In genomic region chr2:73285162-73285739, GRCh38 we compare ENCODE assay signal across 7 cellular contexts. TPM values are rescaled to one million over a fixed set of nuclear protein-coding genes. Genes with fewer than 3 reads are reported as not detected.
DNase-seq lines count a peak whose midpoint lies in the region; ATAC-seq, FAIRE-seq and TF ChIP-seq lines count a peak whose summit lies in the region.

No MANE protein-coding gene starts in this region.

- TF ChIP-seq CTCF in left lung (IDR thresholded peaks at IDR 0.05) = no peak
- TF ChIP-seq CTCF in brain microvascular endothelial cell (IDR thresholded peaks at IDR 0.05; ENCODE audit: low read depth, low read length, missing control alignments) = no peak

- H3K4me3 Mint-ChIP-seq in activated T-cell treated with anti-CD3 and anti-CD28 coated beads, Interleukin-2, amount 50 U/mL, for 4 hours = peak overlapping the region; percentile 65

- H3K36me3 ChIP-seq in left lung (no peaks in the 10 kb centered on the region), small intestine (ENCODE audit: control insufficient read depth in 2 of 2, insufficient read depth in 2 of 2, low read length in 2 of 2) (no peaks in the 10 kb centered on the region), brain microvascular endothelial cell (replicated peaks) (no peaks in the 10 kb centered on the region)

- intact Hi-C loops in left lung (cut with DNase I) = no loop called here

- H3K27me3 ChIP-seq in left lung (peaks cover 18 to 68% of the 10 kb centered on the region in 2 donors), small intestine (ENCODE audit: control insufficient read depth in 2 of 2, insufficient read depth in 2 of 2, low read length in 2 of 2) (peaks cover 0 to 2% of the 10 kb centered on the region in 2 donors), brain microvascular endothelial cell (replicated peaks) (peaks cover 6% of the 10 kb centered on the region)

- peak; percentile 67 for ATAC-seq in GM18511 (IDR thresholded peaks at IDR 0.05; ENCODE audit: unreplicated experiment)
- peak; percentile 54 for ATAC-seq in GM21723 (IDR thresholded peaks at IDR 0.05; ENCODE audit: unreplicated experiment)
- peak; percentile 11 to 15 for ATAC-seq in activated T-cell treated with anti-CD3 and anti-CD28 coated beads, Interleukin-2, amount 50 U/mL, for 4 hours
- ATAC-seq in left lung = peak; percentile 78

- 48 to 53% (median 52%) methylated on average over 5 of the region's 5 CpGs for WGBS in small intestine, 3 donors

- in situ Hi-C loops in KBM-7 (cut with MboI; ENCODE audit: low pct_unique_long_range_greater_than_20kb, low sequenced_read_pairs) = no loop called here
- in situ Hi-C loops in brain microvascular endothelial cell (cut with HindIII; ENCODE audit: low pct_ligation_motif_present, low sequenced_read_pairs) = no loop called here

- peaks cover 5 to 21% of the 10 kb centered on the region in 2 donors for H3K4me1 ChIP-seq in left lung
- no peaks in the 10 kb centered on the region for H3K4me1 ChIP-seq in small intestine (ENCODE audit: control insufficient read depth in 2 of 2, insufficient read depth in 1 of 2, low read depth in 1 of 2, low read length in 1 of 2)

- peaks cover 19% of the 10 kb centered on the region for H3K27me3 Mint-ChIP-seq in activated T-cell treated with anti-CD3 and anti-CD28 coated beads, Interleukin-2, amount 50 U/mL, for 4 hours (ENCODE audit: low read depth)

- H3K9me3 ChIP-seq in left lung (no peaks in the 10 kb centered on the region), small intestine (ENCODE audit: control insufficient read depth, low read depth) (no peaks in the 10 kb centered on the region)

- H3K4me1 Mint-ChIP-seq in activated T-cell treated with anti-CD3 and anti-CD28 coated beads, Interleukin-2, amount 50 U/mL, for 4 hours (ENCODE audit: low read depth) = peaks cover 18% of the 10 kb centered on the region

- H3K27ac ChIP-seq in left lung = peak overlapping the region in 1 of 2 donors; percentile 50
- H3K27ac ChIP-seq in small intestine (ENCODE audit: low read depth in 1 of 2, low read length in 1 of 2) = no peak overlapping the region
- H3K27ac ChIP-seq in brain microvascular endothelial cell = no peak overlapping the region

- DNase-seq in KBM-7 (peak; percentile 93), left lung (peak in 1 of 2 donors; percentile 47), small intestine (no peak), brain microvascular endothelial cell (no peak)
- no peak for DNase-seq in activated T-cell treated with anti-CD3 and anti-CD28 coated beads, Interleukin-2, amount 50 U/mL, for 4 hours

- FAIRE-seq in small intestine (lab: Jason Lieb, UNC) = no peak

- H3K36me3 Mint-ChIP-seq in activated T-cell treated with anti-CD3 and anti-CD28 coated beads, Interleukin-2, amount 50 U/mL, for 4 hours (ENCODE audit: insufficient read depth) = peaks cover 4% of the 10 kb centered on the region

- no peaks in the 10 kb centered on the region for H3K9me3 Mint-ChIP-seq in activated T-cell treated with anti-CD3 and anti-CD28 coated beads, Interleukin-2, amount 50 U/mL, for 4 hours

- H3K4me3 ChIP-seq in left lung (peak overlapping the region in 1 of 2 donors; percentile 61), small intestine (ENCODE audit: low read depth in 1 of 2, low read length in 2 of 2) (no peak overlapping the region), brain microvascular endothelial cell (ENCODE audit: low read depth, low read length) (no peak overlapping the region)

RNA-seq across cellular contexts. Expression of gene FBXO41, which starts 1.0 kb away (rescaled TPM):
- 10 to 100 TPM; 18.8 to 28.1 (median 27.6) TPM for total RNA-seq in activated T-cell treated with anti-CD3 and anti-CD28 coated beads, Interleukin-2, amount 50 U/mL, for 4 hours
- 1 to 10 TPM; 2.4 to 3.5 TPM for total RNA-seq in left lung
- 1 to 10 TPM in 1 of 3 donors, under 1 TPM in 2; 0.54 to 2.1 (median 0.67) TPM for polyA plus RNA-seq in small intestine

RNA-seq across cellular contexts. Expression of gene EGR4, which starts 8.1 kb away (rescaled TPM):
- total RNA-seq in activated T-cell treated with anti-CD3 and anti-CD28 coated beads, Interleukin-2, amount 50 U/mL, for 4 hours = 1 to 10 TPM in 1 of 3 donors, under 1 TPM in 2; 0.79 to 1.1 (median 0.87) TPM
- not detected for total RNA-seq in left lung
- polyA plus RNA-seq in small intestine = under 1 TPM in 1 of 3 donors, not detected in 2; 0.04 TPM

RNA-seq across cellular contexts. Expression of gene CCT7, which starts 51.1 kb away (rescaled TPM):
- 1,000 to 10,000 TPM in 1 of 3 donors, 100 to 1,000 TPM in 2; 924 to 1,031 (median 969) TPM for total RNA-seq in activated T-cell treated with anti-CD3 and anti-CD28 coated beads, Interleukin-2, amount 50 U/mL, for 4 hours
- 100 to 1,000 TPM; 177 to 226 TPM for total RNA-seq in left lung
- polyA plus RNA-seq in small intestine = 100 to 1,000 TPM; 120 to 196 (median 131) TPM

RNA-seq across cellular contexts. Expression of gene PRADC1, which starts 52.2 kb away (rescaled TPM):
- total RNA-seq in activated T-cell treated with anti-CD3 and anti-CD28 coated beads, Interleukin-2, amount 50 U/mL, for 4 hours = 10 to 100 TPM; 29.5 to 32.3 (median 30.5) TPM
- 10 to 100 TPM; 23.1 to 23.3 TPM for total RNA-seq in left lung
- polyA plus RNA-seq in small intestine = 100 to 1,000 TPM in 1 of 3 donors, 10 to 100 TPM in 2; 35.6 to 113 (median 57.3) TPM

Comparison
In these comparisons a context has a peak if more than half of its experiments do, and no peak if none do; other contexts are left out.
1. ATAC-seq: peak in every context shown above with its lines; median percentile 78 in left lung; 67 in GM18511; 54 in GM21723; 13 in activated T-cell treated with anti-CD3 and anti-CD28 coated beads, Interleukin-2, amount 50 U/mL, for 4 hours.
2. RNA of gene FBXO41, which starts 1.0 kb away (total RNA-seq): 18.8 to 28.1 TPM in activated T-cell treated with anti-CD3 and anti-CD28 coated beads, Interleukin-2, amount 50 U/mL, for 4 hours; 2.4 to 3.5 TPM in left lung; every median in the first group is over 4 times any median in the second.
3. RNA of gene CCT7, which starts 51.1 kb away (total RNA-seq): 924 to 1,031 TPM in activated T-cell treated with anti-CD3 and anti-CD28 coated beads, Interleukin-2, amount 50 U/mL, for 4 hours; 177 to 226 TPM in left lung; every median in the first group is over 4 times any median in the second.